ENCODE assay signal across 9 cellular contexts in the genomic region with DNA sequence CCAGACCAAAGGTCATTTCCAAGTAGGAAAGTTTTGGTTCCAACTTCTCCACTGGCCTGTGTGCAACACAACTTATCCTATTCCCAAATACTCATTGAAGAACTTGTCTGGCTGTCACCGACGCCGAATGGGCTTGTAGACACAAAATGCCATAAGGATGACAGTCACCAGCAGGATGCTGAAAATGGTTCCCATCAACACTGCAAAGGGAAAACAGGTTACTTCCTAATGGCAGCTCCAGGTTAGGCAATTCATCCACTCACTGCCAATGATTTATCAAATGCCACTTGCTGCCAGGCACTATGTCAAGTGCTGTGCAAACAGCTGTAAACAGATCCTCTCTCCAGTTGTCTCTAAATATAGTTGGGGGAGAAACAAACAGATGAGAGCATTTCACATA. TPM values are rescaled to one million over a fixed set of nuclear protein-coding genes. Genes with fewer than 3 reads are reported as not detected.
DNase-seq lines count a peak whose midpoint lies in the region; ATAC-seq lines count a peak whose summit lies in the region.
"Had no signal": no experiment of that assay in that cellular context is flagged by ENCODE, and none has a peak within 500 bp of the region (broad histone marks: within the 10 kb centered on the region; RNA-seq: fewer than 3 reads in every experiment).

No MANE protein-coding gene starts in this region.

- peak overlapping the region; percentile 45 for H3K9ac ChIP-seq in mesenchymal stem cell (ENCODE audit: low read length)

- no peak overlapping the region for H3K27ac ChIP-seq in CD4-positive, alpha-beta memory T cell (ENCODE audit: low read depth, low read length)
- H3K27ac ChIP-seq in cingulate gyrus (ENCODE audit: low read depth, low read length), result peak overlapping the region; percentile 88
- H3K27ac ChIP-seq in mesenchymal stem cell (ENCODE audit: low read length, poor library complexity, severe bottlenecking), result no peak overlapping the region
- no peak overlapping the region for H3K27ac ChIP-seq in aorta (ENCODE audit: low read depth in 1 of 2, low read length in 2 of 2)

- peaks cover 13% of the 10 kb centered on the region for H3K36me3 ChIP-seq in CD4-positive, alpha-beta memory T cell (ENCODE audit: insufficient read depth, low read length)
- H3K36me3 ChIP-seq in mesenchymal stem cell (ENCODE audit: control insufficient read depth in 1 of 2, insufficient read depth in 2 of 2, low read depth in 1 of 2, low read length in 2 of 2), result peaks cover 16 to 46% of the 10 kb centered on the region in 2 experiments
- H3K36me3 ChIP-seq in aorta (ENCODE audit: control insufficient read depth in 1 of 2, insufficient read depth in 2 of 2, low read length in 1 of 2), result peaks cover 1 to 3% of the 10 kb centered on the region in 2 donors

- H2AK5ac ChIP-seq in mesenchymal stem cell (ENCODE audit: low read length, severe bottlenecking), result no peak overlapping the region

- no peak overlapping the region for H3K18ac ChIP-seq in mesenchymal stem cell (ENCODE audit: low read depth in 1 of 2, low read length in 2 of 2)

- intact Hi-C loops in CD4-positive, alpha-beta memory T cell (cut with micrococcal nuclease), result loop anchor here (10.0 kb wide), 1 partner anchor 467 kb away; the partner anchor contains the start of genes MMAB and MVK
- intact Hi-C loops in aorta (cut with DNase I), result no loop called here

- no peak overlapping the region for H2BK15ac ChIP-seq in mesenchymal stem cell (ENCODE audit: low read depth, poor library complexity, severe bottlenecking)

- CTCF ChIA-PET in CD4-positive, alpha-beta memory T cell (lab: Charles Lee; ENCODE audit: partially characterized antibody), result interaction anchor here (0.6 to 0.8 kb wide), 2 partner anchors 32 to 565 kb away, joined by 3 to 4 read pairs; partner anchors contain the start of genes KCTD10 and UBE3B

- H3K4ac ChIP-seq in mesenchymal stem cell (ENCODE audit: low read depth in 1 of 2, low read length in 2 of 2), result no peak overlapping the region

- no peaks in the 10 kb centered on the region for H3K27me3 ChIP-seq in CD4-positive, alpha-beta memory T cell (ENCODE audit: insufficient read depth, low read length)
- H3K27me3 ChIP-seq in mesenchymal stem cell (ENCODE audit: control insufficient read depth in 1 of 2, insufficient read depth in 1 of 2, low read length in 2 of 2) (no peaks in the 10 kb centered on the region), aorta (ENCODE audit: control insufficient read depth in 1 of 2, insufficient read depth in 2 of 2, low read length in 1 of 2) (no peaks in the 10 kb centered on the region)

- no peak overlapping the region for H3K14ac ChIP-seq in mesenchymal stem cell (ENCODE audit: low read length in 2 of 2)

- POLR2A ChIA-PET in CD4-positive, alpha-beta memory T cell (lab: Charles Lee; ENCODE audit: partially characterized antibody), result interaction anchor here (1.1 to 1.4 kb wide), 2 partner anchors 38 to 43 kb away, joined by 4 to 5 read pairs; partner anchors contain the start of gene ANKRD13A

- H3K4me3 ChIP-seq in CD4-positive, alpha-beta memory T cell (ENCODE audit: low read length in 2 of 2), result no peak overlapping the region
- H3K4me3 ChIP-seq in mesenchymal stem cell (ENCODE audit: insufficient read depth in 1 of 2, low read depth in 1 of 2, low read length in 2 of 2) (no peak overlapping the region), aorta (ENCODE audit: low read length in 2 of 2) (no peak overlapping the region)

- H3K4me2 ChIP-seq in mesenchymal stem cell (ENCODE audit: low read length, poor library complexity, severe bottlenecking), result no peak overlapping the region

- no peak overlapping the region for H4K91ac ChIP-seq in mesenchymal stem cell (ENCODE audit: low read length)

- peaks cover 20% of the 10 kb centered on the region for H3K79me1 ChIP-seq in mesenchymal stem cell (replicated peaks; ENCODE audit: low read length, poor library complexity, severe bottlenecking)

- no peak overlapping the region for H4K8ac ChIP-seq in mesenchymal stem cell (ENCODE audit: low read length)

- peak overlapping the region in 6 of 7 donors; percentile 41 to 90 (median 78) for H3K27ac Mint-ChIP-seq in CD4-positive, alpha-beta memory T cell

- H3K36me3 Mint-ChIP-seq in CD4-positive, alpha-beta memory T cell, result peaks cover 28 to 46% of the 10 kb centered on the region in 2 donors

- no peak overlapping the region for H2BK5ac ChIP-seq in mesenchymal stem cell (ENCODE audit: low read depth, low read length, poor library complexity, severe bottlenecking)

- H3K9me3 ChIP-seq in CD4-positive, alpha-beta memory T cell (ENCODE audit: control insufficient read depth in 1 of 2, low read length in 2 of 2), result no peaks in the 10 kb centered on the region
- H3K9me3 ChIP-seq in mesenchymal stem cell (ENCODE audit: control insufficient read depth, low read length) (no peaks in the 10 kb centered on the region), aorta (ENCODE audit: control insufficient read depth, low read length) (no peaks in the 10 kb centered on the region)

- H3K4me1 ChIP-seq in CD4-positive, alpha-beta memory T cell (ENCODE audit: insufficient read depth, low read length), result peaks cover 45% of the 10 kb centered on the region
- H3K4me1 ChIP-seq in mesenchymal stem cell (ENCODE audit: control insufficient read depth, insufficient read depth, low read depth, low read length) (peaks cover 7% of the 10 kb centered on the region), aorta (ENCODE audit: control insufficient read depth in 1 of 2, insufficient read depth in 2 of 2, low read length in 2 of 2) (peaks cover 0 to 5% of the 10 kb centered on the region in 2 donors)

- no peak overlapping the region for H2BK120ac ChIP-seq in mesenchymal stem cell (ENCODE audit: low read depth, low read length)

- H2BK12ac ChIP-seq in mesenchymal stem cell (ENCODE audit: low read length in 2 of 2), result no peak overlapping the region

- DNase-seq in CD4-positive, alpha-beta memory T cell, result no peak
- DNase-seq in NCI-H187 (lab: John Stamatoyannopoulos, UW) (peak; percentile 30 to 60), mesenchymal stem cell (no peak), aorta (no peak), NCI-H1436 treated with DMSO at 0.1 percent for 48 hours (lab: John Stamatoyannopoulos, UW) (no peak), NCI-H82 (lab: John Stamatoyannopoulos, UW) (no peak), islet precursor cell (no peak)
- DNase-seq: NCI-H2171 had no signal

- no peaks in the 10 kb centered on the region for H3K9me3 Mint-ChIP-seq in CD4-positive, alpha-beta memory T cell

- 92% methylated on average over 3 of the region's 3 CpGs for WGBS in mesenchymal stem cell
- 90 to 92% methylated on average over 3 of the region's 3 CpGs for WGBS in aorta, 2 donors

- H3K4me3 Mint-ChIP-seq in CD4-positive, alpha-beta memory T cell, result peak overlapping the region in 2 of 8 donors; percentile 43 to 67

- H2AFZ ChIP-seq in mesenchymal stem cell (ENCODE audit: low read depth, low read length), result no peak overlapping the region

- H3K27me3 Mint-ChIP-seq in CD4-positive, alpha-beta memory T cell, result no peaks in the 10 kb centered on the region

- no peak overlapping the region for H3K23ac ChIP-seq in mesenchymal stem cell (ENCODE audit: low read length in 2 of 2)

- ATAC-seq in aorta (ENCODE audit: low FRiP score), result no peak

- peaks cover 32 to 66% (median 48%) of the 10 kb centered on the region in 4 donors for H3K4me1 Mint-ChIP-seq in CD4-positive, alpha-beta memory T cell

RNA-seq across cellular contexts. Expression of gene C12orf76, which starts 6.1 kb away (rescaled TPM):
- total RNA-seq in CD4-positive, alpha-beta memory T cell, result 10 to 100 TPM; 26.4 to 33.5 TPM
- polyA plus RNA-seq in CD4-positive, alpha-beta memory T cell, result 10 to 100 TPM; 16.4 to 17.5 TPM
- polyA plus RNA-seq in mesenchymal stem cell (2013, experiment 1 of 2), result 10.6 TPM
- polyA plus RNA-seq in mesenchymal stem cell (2013, experiment 2 of 2), result 10.7 TPM
- total RNA-seq in aorta, result 10 to 100 TPM; 10.5 to 18.1 TPM
- polyA plus RNA-seq in aorta, result 10 to 100 TPM; 17.8 to 18.4 TPM

RNA-seq across cellular contexts. Expression of gene ANKRD13A, which starts 43.0 kb away (rescaled TPM):
- total RNA-seq in CD4-positive, alpha-beta memory T cell, result 10 to 100 TPM; 99.5 to 99.7 TPM
- polyA plus RNA-seq in CD4-positive, alpha-beta memory T cell, result 10 to 100 TPM; 66.6 to 67.0 TPM
- polyA plus RNA-seq in mesenchymal stem cell (2013, experiment 1 of 2), result 17.6 TPM
- polyA plus RNA-seq in mesenchymal stem cell (2013, experiment 2 of 2), result 18.0 TPM
- 10 to 100 TPM; 50.0 to 61.9 TPM for total RNA-seq in aorta
- polyA plus RNA-seq in aorta, result 10 to 100 TPM; 16.5 to 24.7 TPM

RNA-seq across cellular contexts. Expression of gene GIT2, which starts 46.1 kb away (rescaled TPM):
- total RNA-seq in CD4-positive, alpha-beta memory T cell, result 100 to 1,000 TPM; 133 to 149 TPM
- polyA plus RNA-seq in CD4-positive, alpha-beta memory T cell, result 100 to 1,000 TPM in 1 of 2 donors, 10 to 100 TPM in 1; 83.1 to 104 TPM
- polyA plus RNA-seq in mesenchymal stem cell (2013, experiment 1 of 2), result 25.2 TPM
- 24.1 TPM for polyA plus RNA-seq in mesenchymal stem cell (2013, experiment 2 of 2)
- total RNA-seq in aorta, result 10 to 100 TPM; 54.3 to 78.0 TPM
- 10 to 100 TPM in 1 of 2 donors, 1 to 10 TPM in 1; 9.3 to 24.8 TPM for polyA plus RNA-seq in aorta

Comparison
In these comparisons a context has a peak if more than half of its experiments do, and no peak if none do; other contexts are left out.
1. DNase-seq: peak in NCI-H187 (2 of 2); none in CD4-positive, alpha-beta memory T cell (0 of 5), mesenchymal stem cell (single experiment), aorta (0 of 2), NCI-H1436 treated with DMSO at 0.1 percent for 48 hours (single experiment), NCI-H82 (single experiment) and islet precursor cell (single experiment).